ENCODE assay signal across 9 cellular contexts in genomic region chr18:32048507-32049091, GRCh38. TPM values are rescaled to one million over a fixed set of nuclear protein-coding genes. Genes with fewer than 3 reads are reported as not detected.
DNase-seq lines count a peak whose midpoint lies in the region; ATAC-seq, FAIRE-seq and TF ChIP-seq lines count a peak whose summit lies in the region.
"Had no signal": no experiment of that assay in that cellular context is flagged by ENCODE, and none has a peak within 500 bp of the region (broad histone marks: within the 10 kb centered on the region; RNA-seq: fewer than 3 reads in every experiment).

No MANE protein-coding gene starts in this region.

- no peak for TF ChIP-seq CTCF in HL-60 (IDR thresholded peaks at IDR 0.05; ENCODE audit: insufficient read depth, low read length)
- no peak for TF ChIP-seq CTCF in GM12878 (IDR thresholded peaks at IDR 0.05 in 2 of 3, conservative IDR thresholded peaks at IDR 0.05 in 1 of 3; ENCODE audit: control insufficient read depth in 2 of 3, extremely low read depth in 1 of 3, insufficient read depth in 1 of 3, low read depth in 3 of 3, low read length in 3 of 3)

- no peaks in the 10 kb centered on the region for H3K36me3 ChIP-seq in GM12878 (ENCODE audit: control insufficient read depth in 2 of 2, insufficient read depth in 2 of 2, low read length in 1 of 2)

- H3K27ac ChIP-seq in HL-60 (replicated peaks) (peak overlapping the region; percentile 90), GM12878 (ENCODE audit: control insufficient read depth, insufficient read depth) (peak overlapping the region; percentile 58)

- no peaks in the 10 kb centered on the region for H4K20me1 ChIP-seq in GM12878 (ENCODE audit: control insufficient read depth, insufficient read depth)

- no peak for TF ChIP-seq EP300 in GM12878 (IDR thresholded peaks at IDR 0.05; ENCODE audit: borderline replicate concordance in 1 of 2, control insufficient read depth in 1 of 2, low read depth in 2 of 2, low read length in 2 of 2)

- intact Hi-C loops in GM12878 (cut with micrococcal nuclease; ENCODE audit: unreplicated experiment), result no loop called here

- H3K9ac ChIP-seq in GM12878 (ENCODE audit: control insufficient read depth, insufficient read depth, low read length), result no peak overlapping the region

- peak; percentile 80 for DNase-seq in CD1c-positive myeloid dendritic cell (ENCODE audit: extremely low spot score)
- peak; percentile 90 to 100 for DNase-seq in HL-60 (ENCODE audit: low read depth in 1 of 2, low spot score in 1 of 2)
- DNase-seq in GM12878 (ENCODE audit: low read depth, low spot score), result peak; percentile 24
- DNase-seq in mucosa of gallbladder (ENCODE audit: low spot score), result peak; percentile 48
- no peak for DNase-seq in NCI-H1092 (lab: John Stamatoyannopoulos, UW)
- DNase-seq in DMS153 treated with DMSO at 0.1 percent for 48 hours (lab: John Stamatoyannopoulos, UW; ENCODE audit: unreplicated experiment), result no peak
- DNase-seq in activated gamma-delta T cell (lab: John Stamatoyannopoulos, UW), result no peak

- H3K4me1 ChIP-seq in GM12878 (ENCODE audit: control insufficient read depth, insufficient read depth, low read length), result peaks cover 15% of the 10 kb centered on the region

- CTCF ChIA-PET in GM12878 (lab: Yijun Ruan, JAX), result no interaction called here

- H3K27me3 ChIP-seq in HL-60 (ENCODE audit: insufficient read depth, poor library complexity, severe bottlenecking) (no peaks in the 10 kb centered on the region), GM12878 (replicated peaks in 1 of 2; ENCODE audit: control insufficient read depth in 2 of 2, insufficient read depth in 2 of 2, low read length in 1 of 2) (no peaks in the 10 kb centered on the region)

- BruUV-seq in GM12878 (replicated peaks; lab: Mats Ljungman, UMichigan), result no TSS peak

- H3K4me3 ChIP-seq in HL-60 (replicated peaks; ENCODE audit: insufficient read depth, low read length) (no peak overlapping the region), GM12878 (no peak overlapping the region)

- SMC1A ChIA-PET in GM12878 (lab: Charles Lee; ENCODE audit: uncharacterized antibody, unreplicated experiment), result interaction anchor here (0.7 kb wide), 1 partner anchor 934 kb away, joined by 4 read pairs; no protein-coding TSS in a partner anchor

- WGBS in GM12878 (ENCODE audit: insufficient coverage, insufficient replicate concordance, low lambda C conversion rate, missing lambda C conversion rate), result 34% methylated on average over 4 of the region's 4 CpGs

- no peak for FAIRE-seq in GM12878 (lab: Jason Lieb, UNC)
- FAIRE-seq: endothelial cell of umbilical vein had no signal

- no peak for TF ChIP-seq POLR2A in GM12878 (IDR thresholded peaks at IDR 0.05; ENCODE audit: low read depth, low read length)

- H3K4me2 ChIP-seq in GM12878 (ENCODE audit: control insufficient read depth, insufficient read depth), result peak overlapping the region; percentile 59; the same call in 1 of the 2 replicates

- no peak for TF ChIP-seq RAD21 in GM12878 (IDR thresholded peaks at IDR 0.05; ENCODE audit: insufficient read depth, low read depth, low read length)

- ATAC-seq in GM19351 (IDR thresholded peaks at IDR 0.05; ENCODE audit: unreplicated experiment) (peak; percentile 67), GM12878 (peak; percentile 83)

- H3K9me3 ChIP-seq in GM12878 (replicated peaks; ENCODE audit: control insufficient read depth, insufficient read depth, low read length), result no peaks in the 10 kb centered on the region

- POLR2A ChIA-PET in GM12878 (lab: Charles Lee), result no interaction called here

- RAD21 ChIA-PET in GM12878 (lab: Charles Lee; ENCODE audit: unreplicated experiment), result no interaction called here

- peak overlapping the region; percentile 9 for H2AFZ ChIP-seq in GM12878 (ENCODE audit: control insufficient read depth, low read depth, low read length)

- no peaks in the 10 kb centered on the region for H3K79me2 ChIP-seq in GM12878 (ENCODE audit: control insufficient read depth, insufficient read depth, low read length)

- in situ Hi-C loops in GM12878 (cut with MboI), result no loop called here

TF ChIP-seq in GM12878, 131 proteins besides CTCF, POLR2A, EP300 and RAD21:
- TF ChIP-seq ZSCAN29 (IDR thresholded peaks at IDR 0.05) (no peak), MEF2B (IDR thresholded peaks at IDR 0.05; ENCODE audit: partially characterized antibody, poor library complexity, severe bottlenecking) (peak; percentile 65), HDGF (IDR thresholded peaks at IDR 0.05) (no peak), SPI1 (IDR thresholded peaks at IDR 0.05; ENCODE audit: borderline replicate concordance, insufficient read depth, low read depth, low read length) (peak; percentile 44; the same call in 1 of the 2 replicates), PML (IDR thresholded peaks at IDR 0.05; ENCODE audit: low read length) (no peak), SKIL (IDR thresholded peaks at IDR 0.05; ENCODE audit: low read depth, poor library complexity, severe bottlenecking) (no peak)

RNA-seq across cellular contexts. Expression of gene RNF125, which starts 30.0 kb away (rescaled TPM):
- 1.6 and 1.9 TPM in 2 replicates for total RNA-seq in GM12878 (2013; cell fraction: nucleolus; rRNA removed)
- 2.7 and 3.5 TPM in 2 replicates for total RNA-seq in GM12878 (2014; rRNA removed)
- total RNA-seq in GM12878 (2014; rRNA removed; fragmentation: Illumina TruSeq; extraction: Trizol), result 3.6 and 3.7 TPM in 2 replicates
- 3.9 and 4.1 TPM in 2 replicates for total RNA-seq in GM12878 (2021)
- 0.64 TPM for polyA plus RNA-seq in GM12878 (2011; ENCODE audit: low read depth)
- polyA plus RNA-seq in GM12878 (2011; rRNA removed), result 0.87 and 1.3 TPM in 2 replicates
- 0.45 and 0.54 TPM in 2 replicates for polyA plus RNA-seq in GM12878 (2011; cell fraction: cytosol; rRNA removed)
- 0.25 and 0.30 TPM in 2 replicates for polyA plus RNA-seq in GM12878 (2011; cell fraction: nucleus; rRNA removed)
- 0.89 and 0.98 TPM in 2 replicates for polyA plus RNA-seq in GM12878 (2012)
- polyA plus RNA-seq in GM12878 (2014; fragmentation: Illumina TruSeq; extraction: Trizol), result 3.3 and 6.6 TPM in 2 replicates
- polyA plus RNA-seq in GM12878 (2014; fragmentation: Nextera tagmentation; extraction: Ambion mirVana), result 1 to 10 TPM in 1 of 2 experiments, under 1 TPM in 1; 0.79 to 1.3 TPM
- 2.3 and 2.8 TPM in 2 replicates for polyA plus RNA-seq in GM12878 (2014; rRNA removed)
- polyA plus RNA-seq in GM12878 (2016; fragmentation: Nextera tagmentation; extraction: Ambion mirVana), result 1 to 10 TPM; 3.1 to 3.4 TPM
- 0.57 and 0.95 TPM in 2 replicates for polyA minus RNA-seq in GM12878 (2011; rRNA and poly(A)+ RNA removed)
- 0.13 and 0.21 TPM in 2 replicates for polyA minus RNA-seq in GM12878 (2011; cell fraction: cytosol; rRNA and poly(A)+ RNA removed)
- 0.12 and 0.19 TPM in 2 replicates for polyA minus RNA-seq in GM12878 (2011; cell fraction: nucleus; rRNA and poly(A)+ RNA removed)
- 6.1 TPM for total RNA-seq in mucosa of gallbladder

RNA-seq across cellular contexts. Expression of gene RNF138, which starts 43.1 kb away (rescaled TPM):
- 19.7 and 21.5 TPM in 2 replicates for total RNA-seq in GM12878 (2013; cell fraction: nucleolus; rRNA removed)
- 53.0 and 56.9 TPM in 2 replicates for total RNA-seq in GM12878 (2014; rRNA removed)
- total RNA-seq in GM12878 (2014; rRNA removed; fragmentation: Illumina TruSeq; extraction: Trizol), result 44.6 and 45.8 TPM in 2 replicates
- total RNA-seq in GM12878 (2021), result 52.7 and 55.2 TPM in 2 replicates
- polyA plus RNA-seq in GM12878 (2011; ENCODE audit: low read depth), result 8.9 TPM
- 31.7 and 34.4 TPM in 2 replicates for polyA plus RNA-seq in GM12878 (2011; rRNA removed)
- polyA plus RNA-seq in GM12878 (2011; cell fraction: cytosol; rRNA removed), result 23.8 and 32.5 TPM in 2 replicates
- polyA plus RNA-seq in GM12878 (2011; cell fraction: nucleus; rRNA removed), result 17.0 and 24.8 TPM in 2 replicates
- polyA plus RNA-seq in GM12878 (2012), result 20.8 and 29.5 TPM in 2 replicates
- 34.4 and 46.7 TPM in 2 replicates for polyA plus RNA-seq in GM12878 (2014; fragmentation: Illumina TruSeq; extraction: Trizol)
- 10 to 100 TPM; 24.2 to 27.8 TPM for polyA plus RNA-seq in GM12878 (2014; fragmentation: Nextera tagmentation; extraction: Ambion mirVana)
- 33.2 and 40.1 TPM in 2 replicates for polyA plus RNA-seq in GM12878 (2014; rRNA removed)
- polyA plus RNA-seq in GM12878 (2016; fragmentation: Nextera tagmentation; extraction: Ambion mirVana), result 10 to 100 TPM; 65.9 to 75.2 TPM
- polyA minus RNA-seq in GM12878 (2011; rRNA and poly(A)+ RNA removed), result 39.6 and 43.2 TPM in 2 replicates
- polyA minus RNA-seq in GM12878 (2011; cell fraction: cytosol; rRNA and poly(A)+ RNA removed), result 38.9 and 53.2 TPM in 2 replicates
- 16.2 and 32.3 TPM in 2 replicates for polyA minus RNA-seq in GM12878 (2011; cell fraction: nucleus; rRNA and poly(A)+ RNA removed)
- total RNA-seq in mucosa of gallbladder, result 31.2 TPM

Comparison
In these comparisons a context has a peak if more than half of its experiments do, and no peak if none do; other contexts are left out.
1. DNase-seq: peak in CD1c-positive myeloid dendritic cell (single experiment), HL-60 (2 of 2), GM12878 (single experiment) and mucosa of gallbladder (single experiment); none in NCI-H1092 (single experiment), DMS153 treated with DMSO at 0.1 percent for 48 hours (single experiment) and activated gamma-delta T cell (single experiment).